1 cellular context compared by ENCODE assay signal in the genomic region with DNA sequence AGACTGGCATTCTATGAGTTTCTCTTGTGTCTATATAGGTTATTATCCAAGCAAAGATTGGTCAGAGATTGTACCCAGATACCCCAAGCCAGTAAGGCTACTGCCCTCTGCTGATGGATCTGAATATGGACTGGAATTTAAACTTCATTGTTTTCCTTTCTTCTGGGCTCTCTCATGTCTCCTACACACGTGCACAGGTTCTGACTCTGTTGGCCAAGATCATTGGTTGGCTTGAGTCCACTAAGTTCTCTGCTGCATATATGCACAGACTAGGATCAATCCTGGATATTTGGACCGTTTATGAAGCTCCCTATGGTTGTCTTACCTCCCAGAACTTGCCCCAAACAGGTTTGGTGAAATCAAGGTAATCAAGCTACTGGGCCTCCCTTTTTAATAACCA.
TF ChIP-seq lines count a peak whose summit lies in the region.

No MANE protein-coding gene starts in this region.

TF ChIP-seq in K562, 482 proteins besides CTCF, POLR2A, EP300 and RAD21 (continued from another document):
- TF ChIP-seq, protein P1, sequence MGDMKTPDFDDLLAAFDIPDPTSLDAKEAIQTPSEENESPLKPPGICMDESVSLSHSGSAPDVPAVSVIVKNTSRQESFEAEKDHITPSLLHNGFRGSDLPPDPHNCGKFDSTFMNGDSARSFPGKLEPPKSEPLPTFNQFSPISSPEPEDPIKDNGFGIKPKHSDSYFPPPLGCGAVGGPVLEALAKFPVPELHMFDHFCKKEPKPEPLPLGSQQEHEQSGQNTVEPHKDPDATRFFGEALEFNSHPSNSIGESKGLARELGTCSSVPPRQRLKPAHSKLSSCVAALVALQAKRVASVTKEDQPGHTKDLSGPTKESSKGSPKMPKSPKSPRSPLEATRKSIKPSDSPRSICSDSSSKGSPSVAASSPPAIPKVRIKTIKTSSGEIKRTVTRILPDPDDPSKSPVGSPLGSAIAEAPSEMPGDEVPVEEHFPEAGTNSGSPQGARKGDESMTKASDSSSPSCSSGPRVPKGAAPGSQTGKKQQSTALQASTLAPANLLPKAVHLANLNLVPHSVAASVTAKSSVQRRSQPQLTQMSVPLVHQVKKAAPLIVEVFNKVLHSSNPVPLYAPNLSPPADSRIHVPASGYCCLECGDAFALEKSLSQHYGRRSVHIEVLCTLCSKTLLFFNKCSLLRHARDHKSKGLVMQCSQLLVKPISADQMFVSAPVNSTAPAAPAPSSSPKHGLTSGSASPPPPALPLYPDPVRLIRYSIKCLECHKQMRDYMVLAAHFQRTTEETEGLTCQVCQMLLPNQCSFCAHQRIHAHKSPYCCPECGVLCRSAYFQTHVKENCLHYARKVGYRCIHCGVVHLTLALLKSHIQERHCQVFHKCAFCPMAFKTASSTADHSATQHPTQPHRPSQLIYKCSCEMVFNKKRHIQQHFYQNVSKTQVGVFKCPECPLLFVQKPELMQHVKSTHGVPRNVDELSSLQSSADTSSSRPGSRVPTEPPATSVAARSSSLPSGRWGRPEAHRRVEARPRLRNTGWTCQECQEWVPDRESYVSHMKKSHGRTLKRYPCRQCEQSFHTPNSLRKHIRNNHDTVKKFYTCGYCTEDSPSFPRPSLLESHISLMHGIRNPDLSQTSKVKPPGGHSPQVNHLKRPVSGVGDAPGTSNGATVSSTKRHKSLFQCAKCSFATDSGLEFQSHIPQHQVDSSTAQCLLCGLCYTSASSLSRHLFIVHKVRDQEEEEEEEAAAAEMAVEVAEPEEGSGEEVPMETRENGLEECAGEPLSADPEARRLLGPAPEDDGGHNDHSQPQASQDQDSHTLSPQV (IDR thresholded peaks at IDR 0.05): 0 out of 2 replicates have a peak, but pooled peaks have one; percentile 28
- TF ChIP-seq LEF1 (IDR thresholded peaks at IDR 0.05) (peak; percentile 15; the same call in 1 of the 2 replicates), BHLHE40 (IDR thresholded peaks at IDR 0.05; ENCODE audit: low read length) (peak; percentile 73; the same call in 1 of the 2 replicates), CTBP1 (IDR thresholded peaks at IDR 0.05; ENCODE audit: borderline replicate concordance) (no peak), ZNF175 (CRISPR knock-in tag; IDR thresholded peaks at IDR 0.05; ENCODE audit: low read depth) (no peak), ZBTB7A (IDR thresholded peaks at IDR 0.05; ENCODE audit: borderline replicate concordance, control insufficient read depth, low read depth, low read length) (no peak), PCBP2 (IDR thresholded peaks at IDR 0.05; ENCODE audit: low read depth, low read length, poor library complexity, severe bottlenecking) (no peak), FOXM1 (IDR thresholded peaks at IDR 0.05; ENCODE audit: low read depth) (no peak), FOXM1 (CRISPR knock-in tag; IDR thresholded peaks at IDR 0.05; ENCODE audit: low read depth) (no peak), ATF7 (IDR thresholded peaks at IDR 0.05) (peak; percentile 7; the same call in 1 of the 2 replicates), ELF4 (CRISPR knock-in tag; IDR thresholded peaks at IDR 0.05) (0 out of 2 replicates have a peak, but pooled peaks have one; percentile 6), CC2D1A (IDR thresholded peaks at IDR 0.05) (peak; percentile 50; the same call in 1 of the 2 replicates), SOX6 (IDR thresholded peaks at IDR 0.05) (0 out of 2 replicates have a peak, but pooled peaks have one; percentile 58), SNIP1 (IDR thresholded peaks at IDR 0.05; ENCODE audit: low read depth) (no peak), HDGF (IDR thresholded peaks at IDR 0.05) (peak; percentile 79; the same call in 1 of the 2 replicates), CBX3 (IDR thresholded peaks at IDR 0.05; ENCODE audit: borderline replicate concordance in 1 of 2, low read length in 2 of 2) (0 out of 3 replicates have a peak, but pooled peaks of 1 of the 2 experiments have one; percentile 22), ARNT (IDR thresholded peaks at IDR 0.05) (peak in 1 of 2 experiments; percentile 51; a peak in 1 of 4 replicates), SMC3 (conservative IDR thresholded peaks at IDR 0.05; ENCODE audit: insufficient read depth, low read depth, low read length) (peak; percentile 79), GATA2 (CRISPR knock-in tag; IDR thresholded peaks at IDR 0.05) (peak; percentile 92), SIN3A (IDR thresholded peaks at IDR 0.05; ENCODE audit: borderline replicate concordance in 2 of 2, control insufficient read depth in 1 of 2, low read depth in 2 of 2, low read length in 2 of 2) (no peak), BRF1 (IDR thresholded peaks at IDR 0.05; ENCODE audit: borderline replicate concordance, extremely low read depth, insufficient read length) (no peak), TEAD4 (IDR thresholded peaks at IDR 0.05; ENCODE audit: low read length) (peak; percentile 41; the same call in 1 of the 2 replicates), TEAD4 (CRISPR knock-in tag; IDR thresholded peaks at IDR 0.05; ENCODE audit: borderline replicate concordance) (no peak), ZNF24 (IDR thresholded peaks at IDR 0.05) (no peak), RB1 (IDR thresholded peaks at IDR 0.05; ENCODE audit: low read depth) (peak; percentile 59), JUN (IDR thresholded peaks at IDR 0.05; ENCODE audit: borderline replicate concordance, low read depth, low read length) (peak; percentile 44; the same call in 1 of the 2 replicates), JUN (CRISPR knock-in tag; IDR thresholded peaks at IDR 0.05; ENCODE audit: borderline replicate concordance) (no peak)
- TF ChIP-seq, protein P2, sequence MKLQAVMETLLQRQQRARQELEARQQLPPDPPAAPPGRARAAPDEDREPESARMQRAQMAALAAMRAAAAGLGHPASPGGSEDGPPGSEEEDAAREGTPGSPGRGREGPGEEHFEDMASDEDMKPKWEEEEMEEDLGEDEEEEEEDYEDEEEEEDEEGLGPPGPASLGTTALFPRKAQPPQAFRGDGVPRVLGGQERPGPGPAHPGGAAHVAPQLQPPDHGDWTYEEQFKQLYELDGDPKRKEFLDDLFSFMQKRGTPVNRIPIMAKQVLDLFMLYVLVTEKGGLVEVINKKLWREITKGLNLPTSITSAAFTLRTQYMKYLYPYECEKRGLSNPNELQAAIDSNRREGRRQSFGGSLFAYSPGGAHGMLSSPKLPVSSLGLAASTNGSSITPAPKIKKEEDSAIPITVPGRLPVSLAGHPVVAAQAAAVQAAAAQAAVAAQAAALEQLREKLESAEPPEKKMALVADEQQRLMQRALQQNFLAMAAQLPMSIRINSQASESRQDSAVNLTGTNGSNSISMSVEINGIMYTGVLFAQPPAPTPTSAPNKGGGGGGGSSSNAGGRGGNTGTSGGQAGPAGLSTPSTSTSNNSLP (IDR thresholded peaks at IDR 0.05; ENCODE audit: borderline replicate concordance, low read depth, low read length): 0 out of 2 replicates have a peak, but pooled peaks have one; percentile 19
